In genomic region chr2:145751634-145752033, GRCh38 we compare ENCODE assay signal across 8 cellular contexts.
DNase-seq lines count a peak whose midpoint lies in the region; ATAC-seq and TF ChIP-seq lines count a peak whose summit lies in the region.

No MANE protein-coding gene starts in this region.

- no peaks in the 10 kb centered on the region for H3K27me3 ChIP-seq in BLaER1 treated with 17β-estradiol and CSF1 and Interleukin-3, amounts not matched to agents 10 nM and 100 nM
- no peaks in the 10 kb centered on the region for H3K27me3 ChIP-seq in adrenal gland
- no peaks in the 10 kb centered on the region for H3K27me3 ChIP-seq in thyroid gland
- no peaks in the 10 kb centered on the region for H3K27me3 ChIP-seq in prostate gland (replicated peaks; ENCODE audit: insufficient read depth)

- 35 to 53% (median 47%) methylated on average over 6 of the region's 6 CpGs for WGBS in adrenal gland, 4 donors
- WGBS in thyroid gland, 2 donors, result 16 to 18% methylated on average over 6 of the region's 6 CpGs
- WGBS in prostate gland, result 51% methylated on average over 6 of the region's 6 CpGs

- H4K20me1 ChIP-seq in BLaER1 treated with 17β-estradiol and CSF1 and Interleukin-3, amounts not matched to agents 10 nM and 100 nM, result no peaks in the 10 kb centered on the region

- intact Hi-C loops in adrenal gland (cut with DNase I) (no loop called here), thyroid gland (cut with DNase I) (no loop called here), prostate gland (cut with DNase I) (loop anchor here (5.0 kb wide), 1 partner anchor 1234 kb away; no protein-coding TSS in a partner anchor)

- H3K9ac ChIP-seq in BLaER1 treated with 17β-estradiol and CSF1 and Interleukin-3, amounts not matched to agents 10 nM and 100 nM, result peak overlapping the region; percentile 5 to 78 (median 59); a peak in 17 of 22 replicates

- H3K4me1 ChIP-seq in BLaER1 treated with 17β-estradiol and CSF1 and Interleukin-3, amounts not matched to agents 10 nM and 100 nM, result peaks cover 34 to 63% (median 42%) of the 10 kb centered on the region in 10 experiments
- peaks cover 8 to 21% of the 10 kb centered on the region in 2 donors for H3K4me1 ChIP-seq in adrenal gland (replicated peaks in 1 of 2)
- H3K4me1 ChIP-seq in thyroid gland, result peaks cover 17 to 26% of the 10 kb centered on the region in 2 donors
- peaks cover 3% of the 10 kb centered on the region for H3K4me1 ChIP-seq in prostate gland (replicated peaks)

- peak overlapping the region; percentile 52 to 83 (median 73) for H3K27ac ChIP-seq in BLaER1 treated with 17β-estradiol and CSF1 and Interleukin-3, amounts not matched to agents 10 nM and 100 nM
- H3K27ac ChIP-seq in adrenal gland, result peak overlapping the region in 2 of 5 donors; percentile 61 to 87
- peak overlapping the region in 2 of 3 donors; percentile 57 to 73 for H3K27ac ChIP-seq in thyroid gland
- H3K27ac ChIP-seq in prostate gland, result peak overlapping the region in 1 of 2 donors; percentile 23

- H3K9me3 ChIP-seq in BLaER1 treated with 17β-estradiol and CSF1 and Interleukin-3, amounts not matched to agents 10 nM and 100 nM (replicated peaks in 1 of 11), result no peaks in the 10 kb centered on the region
- H3K9me3 ChIP-seq in adrenal gland (replicated peaks in 1 of 3) (no peaks in the 10 kb centered on the region), thyroid gland (no peaks in the 10 kb centered on the region), prostate gland (no peaks in the 10 kb centered on the region)

- peak in 4 of 7 donors; percentile 28 to 53 (median 29) for DNase-seq in adrenal gland
- DNase-seq in kidney glomerular epithelial cell (lab: John Stamatoyannopoulos, UW), result peak; percentile 9
- peak; percentile 12 to 19 for DNase-seq in thyroid gland
- DNase-seq in HuH-7.5 (ENCODE audit: low spot score), result no peak
- DNase-seq in prostate gland (ENCODE audit: low spot score), result no peak

- peak overlapping the region in 2 of 10 experiments; percentile 7 to 38; a peak in 2 of 20 replicates for H3K4me3 ChIP-seq in BLaER1 treated with 17β-estradiol and CSF1 and Interleukin-3, amounts not matched to agents 10 nM and 100 nM
- H3K4me3 ChIP-seq in adrenal gland, result no peak overlapping the region
- H3K4me3 ChIP-seq in thyroid gland (replicated peaks in 1 of 3), result no peak overlapping the region
- H3K4me3 ChIP-seq in prostate gland, result no peak overlapping the region

- TF ChIP-seq POLR2A in adrenal gland (IDR thresholded peaks at IDR 0.05), result no peak
- no peak for TF ChIP-seq POLR2A in thyroid gland (IDR thresholded peaks at IDR 0.05)
- no peak for TF ChIP-seq POLR2A in prostate gland (IDR thresholded peaks at IDR 0.05)

- ATAC-seq in GM19468 (IDR thresholded peaks at IDR 0.05; ENCODE audit: extremely low read depth, unreplicated experiment) (peak; percentile 82), HG03460 (IDR thresholded peaks at IDR 0.05; ENCODE audit: unreplicated experiment) (peak; percentile 84)

- no peaks in the 10 kb centered on the region for H3K36me3 ChIP-seq in BLaER1 treated with 17β-estradiol and CSF1 and Interleukin-3, amounts not matched to agents 10 nM and 100 nM
- H3K36me3 ChIP-seq in adrenal gland (replicated peaks in 1 of 2) (no peaks in the 10 kb centered on the region), thyroid gland (no peaks in the 10 kb centered on the region), prostate gland (no peaks in the 10 kb centered on the region)

- H3K4me2 ChIP-seq in BLaER1 treated with 17β-estradiol and CSF1 and Interleukin-3, amounts not matched to agents 10 nM and 100 nM, result peak overlapping the region; percentile 54 to 91 (median 77)

- TF ChIP-seq CTCF in adrenal gland (IDR thresholded peaks at IDR 0.05) (no peak), thyroid gland (IDR thresholded peaks at IDR 0.05) (no peak), prostate gland (IDR thresholded peaks at IDR 0.05) (no peak)

Comparison
In these comparisons a context has a peak if more than half of its experiments do, and no peak if none do; other contexts are left out.
1. DNase-seq: peak in adrenal gland (4 of 7), kidney glomerular epithelial cell (single experiment) and thyroid gland (2 of 2); none in HuH-7.5 (single experiment) and prostate gland (single experiment).